Comparison of ENCODE assay signal across 8 cellular contexts in genomic region chr3:41961750-41962679, GRCh38. TPM values are rescaled to one million over a fixed set of nuclear protein-coding genes. Genes with fewer than 3 reads are reported as not detected.
A peak's percentile ranks its signal among the peaks of the same experiment; 100 is the strongest.
DNase-seq lines count a peak whose midpoint lies in the region; ATAC-seq and TF ChIP-seq lines count a peak whose summit lies in the region.

Gene ULK4 (minus strand): TSS chr3:41962103. CDS start chr3:41954759, 7,344 bp downstream.

- H3K27ac Mint-ChIP-seq in activated naive CD4-positive, alpha-beta T cell treated with anti-CD3 and anti-CD28 coated beads, Interleukin-2, amount 50 U/mL, for 72 hours, result peak within 1 kb of the TSS; percentile 92 to 99

- DNase-seq in GM06990 (ENCODE audit: extremely low read depth, insufficient read length) (peak; percentile 96), NCI-H1092 (lab: John Stamatoyannopoulos, UW) (peak; percentile 98), glomerular visceral epithelial cell (ENCODE audit: extremely low spot score) (peak; percentile 99), omental fat pad (ENCODE audit: low spot score) (peak; percentile 77), testis (peak; percentile 99)
- DNase-seq in activated naive CD4-positive, alpha-beta T cell treated with anti-CD3 and anti-CD28 coated beads, Interleukin-2, amount 50 U/mL, for 72 hours (ENCODE audit: low spot score in 2 of 2), result peak; percentile 91 to 99

- H3K9me3 Mint-ChIP-seq in activated naive CD4-positive, alpha-beta T cell treated with anti-CD3 and anti-CD28 coated beads, Interleukin-2, amount 50 U/mL, for 72 hours, result no peaks in the 10 kb centered on the region

- H3K36me3 ChIP-seq in GM06990 (ENCODE audit: control insufficient read depth, insufficient read depth, low read length) (no peaks in the 10 kb centered on the region), testis (ENCODE audit: low read depth, missing control alignments) (no peaks in the 10 kb centered on the region)

- H3K36me3 Mint-ChIP-seq in activated naive CD4-positive, alpha-beta T cell treated with anti-CD3 and anti-CD28 coated beads, Interleukin-2, amount 50 U/mL, for 72 hours, result peaks cover 0 to 10% of the 10 kb centered on the region in 2 donors

- WGBS in testis, 2 donors, result 0% methylated on average over 9 to 58 of the region's 58 CpGs

- H3K9me3 ChIP-seq in testis, result no peaks in the 10 kb centered on the region

- peak within 1 kb of the TSS; percentile 71 to 76 for H3K27ac ChIP-seq in testis

- H3K4me3 ChIP-seq in GM06990 (replicated peaks; ENCODE audit: low read depth, low read length), result peak within 1 kb of the TSS; percentile 85
- peak within 1 kb of the TSS; percentile 96 to 97 for H3K4me3 ChIP-seq in testis

- no peak for TF ChIP-seq POLR2A in testis (IDR thresholded peaks at IDR 0.05)

- peaks cover 8% of the 10 kb centered on the region for H3K4me1 ChIP-seq in testis

- no peaks in the 10 kb centered on the region for H3K27me3 ChIP-seq in GM06990 (replicated peaks; ENCODE audit: control insufficient read depth, insufficient read depth, low read length)
- H3K27me3 ChIP-seq in testis, result no peaks in the 10 kb centered on the region

- ATAC-seq in HG02588 (IDR thresholded peaks at IDR 0.05; ENCODE audit: unreplicated experiment) (peak; percentile 93), SK-N-SH treated with all-trans-retinoic acid at 6 μM for 48 hours (peak; percentile 94), omental fat pad (ENCODE audit: low FRiP score) (peak; percentile 98)
- ATAC-seq in activated naive CD4-positive, alpha-beta T cell treated with anti-CD3 and anti-CD28 coated beads, Interleukin-2, amount 50 U/mL, for 72 hours, result peak; percentile 91 to 92

- no peak for TF ChIP-seq CTCF in GM06990 (IDR thresholded peaks at IDR 0.05; ENCODE audit: insufficient read depth, low read length, poor library complexity, severe bottlenecking)
- no peak for TF ChIP-seq CTCF in omental fat pad (IDR thresholded peaks at IDR 0.05)
- TF ChIP-seq CTCF in testis (IDR thresholded peaks at IDR 0.05), result peak in 1 of 3 experiments; percentile 23

- intact Hi-C loops in testis (cut with DNase I; ENCODE audit: low total_unique reads), result no loop called here

TF ChIP-seq in SK-N-SH treated with all-trans-retinoic acid at 6 μM for 48 hours, 23 proteins besides CTCF, POLR2A, EP300 and RAD21:
- TF ChIP-seq PATZ1 (CRISPR knock-in tag; IDR thresholded peaks at IDR 0.05; ENCODE audit: borderline replicate concordance) (peak; percentile 99), BACH2 (CRISPR knock-in tag; IDR thresholded peaks at IDR 0.05; ENCODE audit: borderline replicate concordance) (no peak)

RNA-seq across cellular contexts. Expression of gene ULK4, which starts in this region (rescaled TPM):
- total RNA-seq in activated naive CD4-positive, alpha-beta T cell treated with anti-CD3 and anti-CD28 coated beads, Interleukin-2, amount 50 U/mL, for 72 hours, result 1 to 10 TPM; 8.1 to 8.9 TPM
- total RNA-seq in omental fat pad (10 to 100 TPM; 15.8 to 20.6 (median 16.3) TPM), testis (10 to 100 TPM; 47.4 to 91.6 TPM)
- 45.7 TPM for polyA plus RNA-seq in testis (ENCODE audit: insufficient read depth, low read depth, low replicate concordance)

Comparison
In these comparisons a context has a peak if more than half of its experiments do, and no peak if none do; other contexts are left out.
1. Peak in every context shown above with its lines: DNase-seq, ATAC-seq, H3K4me3 ChIP-seq and H3K27ac ChIP-seq.